10 cellular contexts compared by ENCODE assay signal in genomic region chr2:151766421-151767153, GRCh38. TPM values are rescaled to one million over a fixed set of nuclear protein-coding genes. Genes with fewer than 3 reads are reported as not detected.
DNase-seq lines count a peak whose midpoint lies in the region; ATAC-seq, FAIRE-seq and TF ChIP-seq lines count a peak whose summit lies in the region.
"Had no signal": no experiment of that assay in that cellular context is flagged by ENCODE, and none has a peak within 500 bp of the region (broad histone marks: within the 10 kb centered on the region; RNA-seq: fewer than 3 reads in every experiment).

No MANE protein-coding gene starts in this region.

- H3K4me3 ChIP-seq in naive thymus-derived CD4-positive, alpha-beta T cell (ENCODE audit: low read length), result no peak overlapping the region
- no peak overlapping the region for H3K4me3 ChIP-seq in upper lobe of right lung

- peak overlapping the region in 3 of 9 donors; percentile 11 to 45 (median 15) for H3K27ac Mint-ChIP-seq in naive thymus-derived CD4-positive, alpha-beta T cell
- H3K27ac Mint-ChIP-seq: T-helper 1 cell treated with Interleukin-12 subunit alpha and Interleukin-12 subunit beta and Interleukin-4 antibody, amounts not matched to agents 30 μg/mL and 1 μg/mL, for 36 hours had no signal

- no peaks in the 10 kb centered on the region for H3K4me1 ChIP-seq in naive thymus-derived CD4-positive, alpha-beta T cell (ENCODE audit: control insufficient read depth in 2 of 2, insufficient read depth in 2 of 2, low read length in 2 of 2)
- H3K4me1 ChIP-seq in upper lobe of right lung, result peaks cover 12% of the 10 kb centered on the region
- H3K4me1 ChIP-seq: parathyroid adenoma had no signal

- H3K36me3 ChIP-seq in naive thymus-derived CD4-positive, alpha-beta T cell (ENCODE audit: control insufficient read depth in 2 of 3, insufficient read depth in 3 of 3, low read length in 3 of 3), result no peaks in the 10 kb centered on the region
- no peaks in the 10 kb centered on the region for H3K36me3 ChIP-seq in upper lobe of right lung

- peaks cover 0 to 10% (median 2%) of the 10 kb centered on the region in 11 donors for H3K9me3 Mint-ChIP-seq in naive thymus-derived CD4-positive, alpha-beta T cell
- H3K9me3 Mint-ChIP-seq: T-helper 1 cell treated with Interleukin-12 subunit alpha and Interleukin-12 subunit beta and Interleukin-4 antibody, amounts not matched to agents 30 μg/mL and 1 μg/mL, for 36 hours had no signal

- H3K27me3 Mint-ChIP-seq in naive thymus-derived CD4-positive, alpha-beta T cell, result no peaks in the 10 kb centered on the region

- no peak overlapping the region for H3K4me3 Mint-ChIP-seq in naive thymus-derived CD4-positive, alpha-beta T cell
- H3K4me3 Mint-ChIP-seq: T-helper 1 cell treated with Interleukin-12 subunit alpha and Interleukin-12 subunit beta and Interleukin-4 antibody, amounts not matched to agents 30 μg/mL and 1 μg/mL, for 36 hours had no signal

- peaks cover 0 to 25% (median 9%) of the 10 kb centered on the region in 5 donors for H3K36me3 Mint-ChIP-seq in naive thymus-derived CD4-positive, alpha-beta T cell

- peaks cover 2 to 28% (median 8%) of the 10 kb centered on the region in 7 donors for H3K4me1 Mint-ChIP-seq in naive thymus-derived CD4-positive, alpha-beta T cell

- H3K9me3 ChIP-seq in naive thymus-derived CD4-positive, alpha-beta T cell (ENCODE audit: control insufficient read depth in 2 of 3, low read length in 3 of 3), result no peaks in the 10 kb centered on the region
- H3K9me3 ChIP-seq in upper lobe of right lung, result no peaks in the 10 kb centered on the region

- no peaks in the 10 kb centered on the region for H3K27me3 ChIP-seq in naive thymus-derived CD4-positive, alpha-beta T cell (ENCODE audit: control insufficient read depth in 2 of 2, insufficient read depth in 2 of 2, low read length in 2 of 2)
- H3K27me3 ChIP-seq in upper lobe of right lung, result no peaks in the 10 kb centered on the region

- intact Hi-C loops in naive thymus-derived CD4-positive, alpha-beta T cell (cut with micrococcal nuclease), result no loop called here
- intact Hi-C loops in upper lobe of right lung (cut with DNase I), result no loop called here

- no peak for FAIRE-seq in RCC 7860 (lab: Jason Lieb, UNC)

- ATAC-seq in GM18867 (IDR thresholded peaks at IDR 0.05; ENCODE audit: unreplicated experiment) (peak; percentile 39), GM21619 (IDR thresholded peaks at IDR 0.05; ENCODE audit: unreplicated experiment) (peak; percentile 56), HG03571 (IDR thresholded peaks at IDR 0.05; ENCODE audit: unreplicated experiment) (peak; percentile 41), upper lobe of right lung (no peak)
- ATAC-seq in naive thymus-derived CD4-positive, alpha-beta T cell, result peak; percentile 31

- no peak for TF ChIP-seq CTCF in upper lobe of right lung (IDR thresholded peaks at IDR 0.05)

- CTCF ChIA-PET in naive thymus-derived CD4-positive, alpha-beta T cell (lab: Charles Lee), result no interaction called here

- POLR2A ChIA-PET in naive thymus-derived CD4-positive, alpha-beta T cell (lab: Charles Lee), result no interaction called here

- DNase-seq in naive thymus-derived CD4-positive, alpha-beta T cell, result no peak
- DNase-seq in mesenteric fat pad (ENCODE audit: low spot score) (no peak), upper lobe of right lung (no peak), SIG-M5 (lab: John Stamatoyannopoulos, UW) (no peak), RCC 7860 (ENCODE audit: low spot score) (no peak)

- no peak overlapping the region for H3K27ac ChIP-seq in naive thymus-derived CD4-positive, alpha-beta T cell (ENCODE audit: low read depth, low read length)
- no peak overlapping the region for H3K27ac ChIP-seq in upper lobe of right lung
- H3K27ac ChIP-seq: parathyroid adenoma had no signal

RNA-seq across cellular contexts. Expression of gene NEB, which starts 32.3 kb away (rescaled TPM):
- 1 to 10 TPM in 2 of 5 experiments, under 1 TPM in 3; 0.15 to 1.9 (median 0.89) TPM for total RNA-seq in naive thymus-derived CD4-positive, alpha-beta T cell
- under 1 TPM; 0.14 to 0.26 TPM for polyA plus RNA-seq in naive thymus-derived CD4-positive, alpha-beta T cell
- 0.64 TPM for total RNA-seq in mesenteric fat pad
- 1.9 TPM for total RNA-seq in upper lobe of right lung
